Comparison of ENCODE assay signal across 1 cellular context in genomic region chr18:79360933-79361332, GRCh38.
TF ChIP-seq lines count a peak whose summit lies in the region.

No MANE protein-coding gene starts in this region.

TF ChIP-seq in HCT116, 20 proteins besides CTCF, POLR2A, EP300 and RAD21 (continued from another document):
- TF ChIP-seq POLR2AphosphoS5 (IDR thresholded peaks at IDR 0.05; ENCODE audit: low read depth, low read length) (no peak), EZH2phosphoT487 (IDR thresholded peaks at IDR 0.05; ENCODE audit: borderline replicate concordance) (no peak), ZNF274 (IDR thresholded peaks at IDR 0.05; ENCODE audit: low read depth, low read length) (no peak), SIN3A (IDR thresholded peaks at IDR 0.05; ENCODE audit: low read depth) (no peak), EZH2 (IDR thresholded peaks at IDR 0.05) (no peak), EGR1 (IDR thresholded peaks at IDR 0.05; ENCODE audit: low read depth) (no peak), MAX (IDR thresholded peaks at IDR 0.05) (no peak), SRF (IDR thresholded peaks at IDR 0.05; ENCODE audit: low read depth) (no peak), ATF3 (IDR thresholded peaks at IDR 0.05) (no peak)
